10 cellular contexts compared by ENCODE assay signal in the genomic region with DNA sequence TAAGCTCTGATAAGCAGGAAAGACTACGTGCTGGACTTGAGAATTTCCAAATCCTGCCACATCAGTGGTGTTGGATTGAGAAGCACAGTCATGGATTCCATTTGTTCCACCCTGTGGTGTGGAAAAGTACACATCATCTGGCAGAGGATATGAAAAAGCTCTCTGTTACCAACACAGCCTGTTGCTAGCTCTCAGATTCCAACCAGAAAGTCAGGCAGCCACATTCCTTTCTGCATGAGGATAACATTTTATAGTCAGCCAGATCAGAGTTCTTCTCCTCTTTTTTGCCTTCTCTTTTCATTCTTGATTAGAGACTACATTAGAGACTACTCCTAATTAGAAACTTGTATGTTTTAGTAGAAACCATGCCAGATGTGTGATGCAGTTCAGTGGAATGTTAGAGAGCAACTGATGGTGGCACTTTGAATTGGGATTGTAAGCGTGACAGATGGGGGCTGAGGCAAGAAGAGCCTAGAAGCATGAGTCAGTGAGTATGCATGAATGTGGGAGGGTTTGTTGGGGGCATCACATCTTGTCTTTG.
A peak's percentile ranks its signal among the peaks of the same experiment; 100 is the strongest.
DNase-seq lines count a peak whose midpoint lies in the region; ATAC-seq and TF ChIP-seq lines count a peak whose summit lies in the region.
"Had no signal": no experiment of that assay in that cellular context is flagged by ENCODE, and none has a peak within 500 bp of the region (broad histone marks: within the 10 kb centered on the region; RNA-seq: fewer than 3 reads in every experiment).

No MANE protein-coding gene starts in this region.

- no peaks in the 10 kb centered on the region for H4K20me1 ChIP-seq in PC-9 (ENCODE audit: insufficient read depth)
- no peaks in the 10 kb centered on the region for H4K20me1 ChIP-seq in neural progenitor cell (ENCODE audit: low read depth)

- BruUV-seq in PC-9 (replicated peaks; lab: Mats Ljungman, UMichigan), result no TSS peak

- H3K4me3 Mint-ChIP-seq in neural progenitor cell, result no peak overlapping the region
- H3K4me3 Mint-ChIP-seq: activated naive CD4-positive, alpha-beta T cell treated with anti-CD3 and anti-CD28 coated beads for 36 hours had no signal

- H3K9ac ChIP-seq in neural progenitor cell, result no peak overlapping the region

- DNase-seq in AG09309 (ENCODE audit: low read depth) (peak; percentile 98), PC-9 (peak; percentile 53 to 80), fibroblast of the aortic adventitia (ENCODE audit: low read depth) (peak; percentile 96), neural progenitor cell (ENCODE audit: low spot score) (no peak), NCI-H2171 treated with DMSO at 0.1 percent for 48 hours (lab: John Stamatoyannopoulos, UW) (no peak), NCI-H1092 treated with DMSO at 0.1 percent for 48 hours (lab: John Stamatoyannopoulos, UW) (no peak), NCI-H1048 (lab: John Stamatoyannopoulos, UW) (no peak)
- DNase-seq: activated naive CD4-positive, alpha-beta T cell treated with anti-CD3 and anti-CD28 coated beads for 36 hours had no signal

- H3K27ac ChIP-seq in PC-9 (peak overlapping the region; percentile 32; the same call in 1 of the 2 replicates), neural progenitor cell (no peak overlapping the region)
- H3K27ac ChIP-seq: SJSA1 had no signal

- no peaks in the 10 kb centered on the region for H3K79me2 ChIP-seq in PC-9 (ENCODE audit: low read depth)
- H3K79me2 ChIP-seq in neural progenitor cell (ENCODE audit: low read depth), result no peaks in the 10 kb centered on the region

- POLR2A ChIA-PET in PC-9 (lab: Charles Lee; ENCODE audit: unreplicated experiment), result interaction anchor here (0.6 to 0.9 kb wide), 4 partner anchors 9 to 250 kb away, joined by 3 to 6 read pairs (median 4); no protein-coding TSS in a partner anchor

- peaks cover 2% of the 10 kb centered on the region for H3K9me3 Mint-ChIP-seq in neural progenitor cell

- peaks cover 2% of the 10 kb centered on the region for H3K27me3 Mint-ChIP-seq in neural progenitor cell (ENCODE audit: insufficient read depth, low read depth)

- H2AFZ ChIP-seq in PC-9 (no peak overlapping the region), neural progenitor cell (replicated peaks) (no peak overlapping the region)

- H3K4me2 ChIP-seq in PC-9 (0 out of 2 replicates have a peak overlapping the region, but pooled peaks have one; percentile 16), neural progenitor cell (no peak overlapping the region)

- CTCF ChIA-PET in PC-9 (lab: Charles Lee), result no interaction called here

- H3K36me3 ChIP-seq in PC-9 (ENCODE audit: low read depth), result no peaks in the 10 kb centered on the region
- H3K36me3 ChIP-seq in neural progenitor cell, result no peaks in the 10 kb centered on the region
- H3K36me3 ChIP-seq: SJSA1 had no signal

- peak overlapping the region; percentile 1 for H3K27ac Mint-ChIP-seq in neural progenitor cell
- H3K27ac Mint-ChIP-seq: activated naive CD4-positive, alpha-beta T cell treated with anti-CD3 and anti-CD28 coated beads for 36 hours had no signal

- H3K9me2 ChIP-seq in PC-9 (ENCODE audit: insufficient read depth), result no peaks in the 10 kb centered on the region

- H3K4me1 ChIP-seq in PC-9 (replicated peaks; ENCODE audit: insufficient read depth), result no peaks in the 10 kb centered on the region; the same call in 1 of the 2 replicates
- no peaks in the 10 kb centered on the region for H3K4me1 ChIP-seq in neural progenitor cell
- H3K4me1 ChIP-seq: SJSA1 had no signal

- H3K27me3 ChIP-seq in PC-9 (ENCODE audit: insufficient read depth, low read depth), result no peaks in the 10 kb centered on the region
- H3K27me3 ChIP-seq in neural progenitor cell, result no peaks in the 10 kb centered on the region
- H3K27me3 ChIP-seq: SJSA1 had no signal

- intact Hi-C loops in PC-9 (cut with micrococcal nuclease; ENCODE audit: unreplicated experiment), result loop anchor here (1.0 to 5.0 kb wide), 3 partner anchors 20 to 249 kb away; no protein-coding TSS in a partner anchor

- H3F3A ChIP-seq in PC-9 (ENCODE audit: insufficient read depth, low read depth), result no peaks in the 10 kb centered on the region
- H3F3A ChIP-seq in neural progenitor cell (ENCODE audit: low read depth), result no peaks in the 10 kb centered on the region

- H3K4me1 Mint-ChIP-seq in neural progenitor cell, result peaks cover 4% of the 10 kb centered on the region

- no peak for ATAC-seq in HG03342 (IDR thresholded peaks at IDR 0.05; ENCODE audit: unreplicated experiment)

- no peaks in the 10 kb centered on the region for H3K9me3 ChIP-seq in PC-9 (ENCODE audit: insufficient read depth, low read depth)
- no peaks in the 10 kb centered on the region for H3K9me3 ChIP-seq in neural progenitor cell (ENCODE audit: low read depth)
- H3K9me3 ChIP-seq: SJSA1 had no signal

- no peaks in the 10 kb centered on the region for H3K36me3 Mint-ChIP-seq in neural progenitor cell

- TF ChIP-seq CTCF in AG09309 (IDR thresholded peaks at IDR 0.05; ENCODE audit: control insufficient read depth, insufficient read depth, low read depth, low read length, missing control alignments) (no peak), PC-9 (conservative IDR thresholded peaks at IDR 0.05) (no peak), fibroblast of the aortic adventitia (IDR thresholded peaks at IDR 0.05; ENCODE audit: insufficient read depth, low read length) (no peak), neural progenitor cell (IDR thresholded peaks at IDR 0.05) (no peak)

- H3K4me3 ChIP-seq in AG09309 (ENCODE audit: control insufficient read depth, low read depth, low read length) (no peak overlapping the region), PC-9 (no peak overlapping the region), fibroblast of the aortic adventitia (ENCODE audit: low read depth, low read length) (no peak overlapping the region), neural progenitor cell (no peak overlapping the region)
- H3K4me3 ChIP-seq: SJSA1 had no signal

Comparison
In these comparisons a context has a peak if more than half of its experiments do, and no peak if none do; other contexts are left out.
1. DNase-seq: peak in AG09309 (single experiment), PC-9 (2 of 2) and fibroblast of the aortic adventitia (single experiment); none in neural progenitor cell (single experiment), NCI-H2171 treated with DMSO at 0.1 percent for 48 hours (single experiment), NCI-H1092 treated with DMSO at 0.1 percent for 48 hours (single experiment) and NCI-H1048 (single experiment).